In genomic region chr17:55433029-55433628, GRCh38 we compare ENCODE assay signal across 9 cellular contexts. TPM values are rescaled to one million over a fixed set of nuclear protein-coding genes. Genes with fewer than 3 reads are reported as not detected.
DNase-seq lines count a peak whose midpoint lies in the region; ATAC-seq, FAIRE-seq and TF ChIP-seq lines count a peak whose summit lies in the region.
"Had no signal": no experiment of that assay in that cellular context is flagged by ENCODE, and none has a peak within 500 bp of the region (broad histone marks: within the 10 kb centered on the region; RNA-seq: fewer than 3 reads in every experiment).

No MANE protein-coding gene starts in this region.

- peak; percentile 9 for ATAC-seq in gastroesophageal sphincter
- no peak for ATAC-seq in HG02970 (IDR thresholded peaks at IDR 0.05; ENCODE audit: low FRiP score, unreplicated experiment)

- H3K9me3 ChIP-seq in gastroesophageal sphincter (no peaks in the 10 kb centered on the region), sigmoid colon (no peaks in the 10 kb centered on the region)
- H3K9me3 ChIP-seq: SK-N-SH had no signal

- no peak overlapping the region for H3K27ac ChIP-seq in RWPE1
- H3K27ac ChIP-seq in gastroesophageal sphincter = peak overlapping the region; percentile 55 to 72 (median 68)
- H3K27ac ChIP-seq in sigmoid colon = peak overlapping the region; percentile 56 to 74 (median 66)

- no peaks in the 10 kb centered on the region for H3K36me3 ChIP-seq in gastroesophageal sphincter
- no peaks in the 10 kb centered on the region for H3K36me3 ChIP-seq in sigmoid colon

- 36 to 41% methylated on average over 4 to 7 of the region's 7 CpGs for WGBS in gastroesophageal sphincter (ENCODE audit: low coverage in 1 of 2), 2 donors
- 10 to 62% methylated on average over 7 of the region's 7 CpGs for WGBS in sigmoid colon, 2 donors

- CTCF ChIA-PET in RWPE1 (lab: Yijun Ruan, JAX) = interaction anchor here (1.5 kb wide), 1 partner anchor 81 kb away, joined by 3 read pairs; no protein-coding TSS in a partner anchor

- H3K27me3 ChIP-seq in gastroesophageal sphincter (no peaks in the 10 kb centered on the region), sigmoid colon (no peaks in the 10 kb centered on the region)

- TF ChIP-seq EP300 in gastroesophageal sphincter (IDR thresholded peaks at IDR 0.05) (no peak), sigmoid colon (IDR thresholded peaks at IDR 0.05) (no peak)

- POLR2A ChIA-PET in RWPE1 (lab: Yijun Ruan, JAX; ENCODE audit: low non-redundant PET) = no interaction called here

- TF ChIP-seq CTCF in RWPE1 (conservative IDR thresholded peaks at IDR 0.05; ENCODE audit: low read depth) (no peak), gastroesophageal sphincter (IDR thresholded peaks at IDR 0.05) (no peak), sigmoid colon (IDR thresholded peaks at IDR 0.05) (no peak)

- H3K4me3 ChIP-seq in gastroesophageal sphincter = no peak overlapping the region
- no peak overlapping the region for H3K4me3 ChIP-seq in sigmoid colon

- H3K4me1 ChIP-seq in gastroesophageal sphincter = peaks cover 3 to 36% (median 7%) of the 10 kb centered on the region in 3 donors
- H3K4me1 ChIP-seq in sigmoid colon = peaks cover 0 to 27% (median 20%) of the 10 kb centered on the region in 4 donors

- peak; percentile 11 for FAIRE-seq in GM19239 (lab: Jason Lieb, UNC)

- no peak for TF ChIP-seq POLR2A in gastroesophageal sphincter (IDR thresholded peaks at IDR 0.05)
- TF ChIP-seq POLR2A in sigmoid colon (IDR thresholded peaks at IDR 0.05) = no peak

- intact Hi-C loops in sigmoid colon (cut with DNase I) = loop anchor here (5.0 kb wide), 1 partner anchor 64 kb away; no protein-coding TSS in a partner anchor

- DNase-seq in GM19239 (ENCODE audit: insufficient read length, low spot score) = no peak
- DNase-seq in RWPE1 (ENCODE audit: low spot score) = peak; percentile 89
- DNase-seq in sigmoid colon = no peak
- DNase-seq in NCI-H446 treated with DMSO at 0.1 percent for 48 hours (lab: John Stamatoyannopoulos, UW) = no peak
- DNase-seq in G401 (ENCODE audit: low spot score) = no peak
- DNase-seq in NCI-H1092 treated with DMSO at 0.1 percent for 48 hours (lab: John Stamatoyannopoulos, UW) = no peak
- DNase-seq: SK-N-SH had no signal

- in situ Hi-C loops in G401 (cut with HindIII; ENCODE audit: low sequenced_read_pairs) = no loop called here

RNA-seq across cellular contexts. Expression of gene MMD, which starts 11.5 kb away (rescaled TPM):
- total RNA-seq in gastroesophageal sphincter (10 to 100 TPM; 18.0 to 37.9 (median 29.1) TPM), sigmoid colon (10 to 100 TPM; 26.9 to 51.3 (median 34.6) TPM)
- 10 to 100 TPM; 12.0 to 17.8 (median 17.0) TPM for polyA plus RNA-seq in sigmoid colon
- 5.5 and 7.5 TPM in 2 replicates for total RNA-seq in G401 (2014; rRNA removed; shearing (Covaris generic))
